In the genomic region with DNA sequence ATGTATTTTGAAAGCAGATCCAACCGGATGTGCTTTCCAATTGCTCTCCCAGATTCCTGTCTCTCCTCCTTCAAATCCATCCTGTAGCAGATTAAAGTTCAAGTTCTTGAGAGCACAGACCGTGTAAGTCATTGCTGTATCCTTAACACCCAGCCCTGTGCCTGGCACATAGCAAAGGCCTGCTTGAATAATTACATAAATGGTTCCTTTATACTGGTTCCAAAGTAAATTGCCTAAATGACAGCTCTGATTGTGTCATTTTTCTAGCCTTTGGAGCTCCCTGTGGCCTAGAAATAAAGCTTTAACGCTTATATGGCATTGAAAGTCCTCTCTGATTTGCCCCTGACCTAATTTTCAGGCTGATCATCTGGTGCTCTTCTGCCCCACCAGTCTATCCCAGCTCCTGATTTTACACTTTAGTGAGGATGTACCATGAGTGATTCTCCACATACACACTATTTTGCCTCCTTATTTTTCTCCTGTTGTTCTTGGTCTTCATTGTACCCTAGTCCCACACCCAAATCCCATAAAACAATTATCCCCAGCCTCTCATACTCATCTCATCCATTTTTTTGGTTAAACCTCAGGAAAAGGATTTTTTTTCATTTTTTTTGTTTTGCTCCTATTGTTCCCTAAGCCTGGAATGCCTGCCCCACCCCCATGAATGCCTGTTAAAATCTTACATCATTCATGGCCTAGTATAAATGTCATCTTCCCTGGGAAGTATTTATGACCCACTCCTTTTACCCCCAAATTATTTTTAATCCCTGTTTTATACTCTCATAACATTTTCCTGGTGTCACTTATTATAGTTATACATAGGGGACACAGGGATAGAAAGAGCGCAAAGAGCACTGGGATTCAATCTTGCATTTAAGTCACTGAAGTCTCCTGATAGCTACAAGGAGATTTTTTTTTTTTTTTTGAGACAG, we compare ENCODE assay signal across 24 cellular contexts. TPM values are rescaled to one million over a fixed set of nuclear protein-coding genes. Genes with fewer than 3 reads are reported as not detected.
DNase-seq lines count a peak whose midpoint lies in the region; ATAC-seq and TF ChIP-seq lines count a peak whose summit lies in the region.
"Had no signal": no experiment of that assay in that cellular context is flagged by ENCODE, and none has a peak within 500 bp of the region (broad histone marks: within the 10 kb centered on the region; RNA-seq: fewer than 3 reads in every experiment).

No MANE protein-coding gene starts in this region.

- H3K9ac ChIP-seq in neural cell (ENCODE audit: low read length): no peak overlapping the region

- no peaks in the 10 kb centered on the region for H3K27me3 ChIP-seq in CD4-positive, CD25-positive, alpha-beta regulatory T cell (ENCODE audit: control insufficient read depth, insufficient read depth, low read length)
- no peaks in the 10 kb centered on the region for H3K27me3 ChIP-seq in neural cell (ENCODE audit: insufficient read depth, low read depth, low read length)

- no peaks in the 10 kb centered on the region for H3K9me3 ChIP-seq in CD4-positive, CD25-positive, alpha-beta regulatory T cell (ENCODE audit: control insufficient read depth in 2 of 2, low read length in 2 of 2)
- H3K9me3 ChIP-seq in neural cell (ENCODE audit: low read length): no peaks in the 10 kb centered on the region
- H3K9me3 ChIP-seq: prostate gland had no signal

- peaks cover 4% of the 10 kb centered on the region for H3K27me3 Mint-ChIP-seq in CD4-positive, CD25-positive, alpha-beta regulatory T cell
- H3K27me3 Mint-ChIP-seq in activated CD4-positive, alpha-beta memory T cell treated with anti-CD3 and anti-CD28 coated beads for 36 hours: no peaks in the 10 kb centered on the region
- H3K27me3 Mint-ChIP-seq: stimulated activated naive CD8-positive, alpha-beta T cell treated with anti-CD3 and anti-CD28 coated beads, Interleukin-15, Interleukin-2, amounts not matched to agents 100 ng/mL and 50 ng/mL, for 24 hours had no signal

- peak overlapping the region in 2 of 3 donors; percentile 4 to 80 for H3K27ac Mint-ChIP-seq in CD4-positive, CD25-positive, alpha-beta regulatory T cell
- H3K27ac Mint-ChIP-seq in activated CD4-positive, alpha-beta memory T cell treated with anti-CD3 and anti-CD28 coated beads for 36 hours: no peak overlapping the region
- H3K27ac Mint-ChIP-seq: activated CD8-positive, alpha-beta T cell treated with anti-CD3 and anti-CD28 coated beads, Interleukin-2, amount 10 ng/mL, durations not matched to agents 7 days and 5 days; activated T-helper 2 cell treated with anti-CD3 and anti-CD28 coated beads, Interferon-gamma antibody, Interleukin-2, Interleukin-4, amounts not matched to agents 10 μg/mL and 5 μg/mL and 100 μg/mL, durations not matched to agents 14 hours and 24 hours and 36 hours; naive thymus-derived CD8-positive, alpha-beta T cell; stimulated activated naive CD8-positive, alpha-beta T cell treated with anti-CD3 and anti-CD28 coated beads, Interleukin-15, Interleukin-2, amounts not matched to agents 100 ng/mL and 50 ng/mL, for 24 hours had no signal

- H3K36me3 Mint-ChIP-seq in CD4-positive, CD25-positive, alpha-beta regulatory T cell: no peaks in the 10 kb centered on the region
- H3K36me3 Mint-ChIP-seq in activated CD4-positive, alpha-beta memory T cell treated with anti-CD3 and anti-CD28 coated beads for 36 hours: no peaks in the 10 kb centered on the region
- H3K36me3 Mint-ChIP-seq: naive thymus-derived CD8-positive, alpha-beta T cell had no signal

- H3K27ac ChIP-seq in CD4-positive, CD25-positive, alpha-beta regulatory T cell (ENCODE audit: insufficient read depth, low read length, poor library complexity, severe bottlenecking): no peak overlapping the region
- H3K27ac ChIP-seq in cingulate gyrus (ENCODE audit: low read depth, low read length): peak overlapping the region; percentile 76
- peak overlapping the region; percentile 37 for H3K27ac ChIP-seq in neural cell (ENCODE audit: low read length)
- H3K27ac ChIP-seq: prostate gland had no signal

- CTCF ChIA-PET in HEK293T (lab: Yijun Ruan, JAX): interaction anchor here (0.6 kb wide), 1 partner anchor 139 kb away, joined by 3 read pairs; no protein-coding TSS in a partner anchor
- CTCF ChIA-PET in activated CD4-positive, alpha-beta memory T cell treated with anti-CD3 and anti-CD28 coated beads for 36 hours (lab: Charles Lee): no interaction called here

- TF ChIP-seq CTCF in neural cell (IDR thresholded peaks at IDR 0.05; ENCODE audit: poor library complexity, severe bottlenecking): no peak

- H3K9me2 ChIP-seq in neural cell (ENCODE audit: insufficient read depth, low read length): no peaks in the 10 kb centered on the region

- intact Hi-C loops in activated CD4-positive, alpha-beta memory T cell treated with anti-CD3 and anti-CD28 coated beads for 36 hours (cut with micrococcal nuclease): no loop called here

- ATAC-seq in CD4-positive, CD25-positive, alpha-beta regulatory T cell (ENCODE audit: low read depth in 2 of 2): no peak
- no peak for ATAC-seq in GM19452 (IDR thresholded peaks at IDR 0.05; ENCODE audit: unreplicated experiment)
- ATAC-seq in HG03280 (IDR thresholded peaks at IDR 0.05; ENCODE audit: unreplicated experiment): no peak
- ATAC-seq: activated CD8-positive, alpha-beta T cell treated with anti-CD3 and anti-CD28 coated beads, Interleukin-2, amount 10 ng/mL, durations not matched to agents 7 days and 5 days; GM12878; naive thymus-derived CD8-positive, alpha-beta T cell had no signal

- H3K9me3 Mint-ChIP-seq in CD4-positive, CD25-positive, alpha-beta regulatory T cell: no peaks in the 10 kb centered on the region
- no peaks in the 10 kb centered on the region for H3K9me3 Mint-ChIP-seq in activated CD4-positive, alpha-beta memory T cell treated with anti-CD3 and anti-CD28 coated beads for 36 hours
- H3K9me3 Mint-ChIP-seq: activated T-helper 2 cell treated with anti-CD3 and anti-CD28 coated beads, Interferon-gamma antibody, Interleukin-2, Interleukin-4, amounts not matched to agents 10 μg/mL and 5 μg/mL and 100 μg/mL, durations not matched to agents 14 hours and 24 hours and 36 hours; naive thymus-derived CD8-positive, alpha-beta T cell; stimulated activated naive CD8-positive, alpha-beta T cell treated with anti-CD3 and anti-CD28 coated beads, Interleukin-15, Interleukin-2, amounts not matched to agents 100 ng/mL and 50 ng/mL, for 24 hours had no signal

- no peak overlapping the region for H3K4me3 ChIP-seq in CD4-positive, CD25-positive, alpha-beta regulatory T cell (ENCODE audit: low read depth, low read length)
- H3K4me3 ChIP-seq in neural cell (ENCODE audit: low read length): no peak overlapping the region
- H3K4me3 ChIP-seq: GM12878, lung, prostate gland had no signal

- TF ChIP-seq RAD21 in neural cell (conservative IDR thresholded peaks at IDR 0.05): no peak

- no peaks in the 10 kb centered on the region for H3K79me2 ChIP-seq in neural cell (replicated peaks; ENCODE audit: insufficient read depth, low read length)

- H2AFZ ChIP-seq in neural cell (ENCODE audit: low read depth, low read length): no peak overlapping the region

- DNase-seq in CD4-positive, CD25-positive, alpha-beta regulatory T cell: no peak
- no peak for DNase-seq in HEK293T (ENCODE audit: extremely low spot score)
- no peak for DNase-seq in activated CD4-positive, alpha-beta memory T cell treated with anti-CD3 and anti-CD28 coated beads for 36 hours
- DNase-seq in NCI-H446 treated with DMSO at 0.1 percent for 48 hours (lab: John Stamatoyannopoulos, UW): no peak
- DNase-seq: activated CD8-positive, alpha-beta T cell treated with anti-CD3 and anti-CD28 coated beads, Interleukin-2, amount 10 ng/mL, durations not matched to agents 7 days and 5 days; amniotic stem cell; foreskin melanocyte; naive thymus-derived CD8-positive, alpha-beta T cell; NCI-H187 treated with DMSO at 0.1 percent for 48 hours; NCI-H526 treated with DMSO at 0.1 percent for 48 hours; SW 1271 had no signal

- H3F3A ChIP-seq in neural cell (ENCODE audit: insufficient read depth, low read length, poor library complexity, severe bottlenecking): no peaks in the 10 kb centered on the region

- H3K4me1 ChIP-seq in CD4-positive, CD25-positive, alpha-beta regulatory T cell (ENCODE audit: control insufficient read depth, insufficient read depth, low read length, poor library complexity, severe bottlenecking): peaks cover 4% of the 10 kb centered on the region
- H3K4me1 ChIP-seq: prostate gland had no signal

- no peaks in the 10 kb centered on the region for H3K36me3 ChIP-seq in CD4-positive, CD25-positive, alpha-beta regulatory T cell (ENCODE audit: control insufficient read depth, insufficient read depth, low read length)
- H3K36me3 ChIP-seq in neural cell (ENCODE audit: insufficient read depth, low read length): no peaks in the 10 kb centered on the region
- H3K36me3 ChIP-seq: prostate gland had no signal

- peaks cover 0 to 40% (median 9%) of the 10 kb centered on the region in 4 donors for H3K4me1 Mint-ChIP-seq in CD4-positive, CD25-positive, alpha-beta regulatory T cell
- peaks cover 11% of the 10 kb centered on the region for H3K4me1 Mint-ChIP-seq in activated CD4-positive, alpha-beta memory T cell treated with anti-CD3 and anti-CD28 coated beads for 36 hours (ENCODE audit: low read depth)

- POLR2A ChIA-PET in HEK293T (lab: Yijun Ruan, JAX): no interaction called here
- POLR2A ChIA-PET in activated CD4-positive, alpha-beta memory T cell treated with anti-CD3 and anti-CD28 coated beads for 36 hours (lab: Charles Lee): no interaction called here

- no peak overlapping the region for H3K4me2 ChIP-seq in neural cell (ENCODE audit: low read length)

- no peak overlapping the region for H3K4me3 Mint-ChIP-seq in CD4-positive, CD25-positive, alpha-beta regulatory T cell
- no peak overlapping the region for H3K4me3 Mint-ChIP-seq in activated CD4-positive, alpha-beta memory T cell treated with anti-CD3 and anti-CD28 coated beads for 36 hours
- H3K4me3 Mint-ChIP-seq: activated CD8-positive, alpha-beta T cell treated with anti-CD3 and anti-CD28 coated beads, Interleukin-2, amount 10 ng/mL, durations not matched to agents 7 days and 5 days; naive thymus-derived CD8-positive, alpha-beta T cell; stimulated activated naive CD8-positive, alpha-beta T cell treated with anti-CD3 and anti-CD28 coated beads, Interleukin-15, Interleukin-2, amounts not matched to agents 100 ng/mL and 50 ng/mL, for 24 hours had no signal

- no peak for TF ChIP-seq EP300 in neural cell (conservative IDR thresholded peaks at IDR 0.05; ENCODE audit: poor library complexity, severe bottlenecking)

- no peaks in the 10 kb centered on the region for H4K20me1 ChIP-seq in neural cell (ENCODE audit: insufficient read depth)

RNA-seq across cellular contexts. Expression of gene LINGO4, which starts 4.7 kb away (rescaled TPM):
- total RNA-seq in CD4-positive, CD25-positive, alpha-beta regulatory T cell: 0.22 TPM
- under 1 TPM in 2 of 4 donors, not detected in 2; 0.15 to 0.33 TPM for polyA plus RNA-seq in CD4-positive, CD25-positive, alpha-beta regulatory T cell
- not detected in 2 replicates for polyA plus RNA-seq in neural cell
- not detected in 2 replicates for polyA minus RNA-seq in neural cell
- total RNA-seq in activated CD4-positive, alpha-beta memory T cell treated with anti-CD3 and anti-CD28 coated beads for 36 hours: under 1 TPM; 0.33 to 0.39 TPM
- total RNA-seq: activated T-helper 2 cell treated with anti-CD3 and anti-CD28 coated beads, Interferon-gamma antibody, Interleukin-2, Interleukin-4, amounts not matched to agents 10 μg/mL and 5 μg/mL and 100 μg/mL, durations not matched to agents 14 hours and 24 hours and 36 hours; chondrocyte; endothelial cell of umbilical vein; GM12878; H4; HT-29; naive thymus-derived CD8-positive, alpha-beta T cell had no signal
- polyA plus RNA-seq: endothelial cell of umbilical vein; GM12878; naive thymus-derived CD8-positive, alpha-beta T cell had no signal

RNA-seq across cellular contexts. Expression of gene TDRKH, which starts 19.6 kb away (rescaled TPM):
- 12.6 TPM for total RNA-seq in CD4-positive, CD25-positive, alpha-beta regulatory T cell
- polyA plus RNA-seq in CD4-positive, CD25-positive, alpha-beta regulatory T cell: 10 to 100 TPM in 3 of 4 donors, 1 to 10 TPM in 1; 9.5 to 18.0 (median 14.3) TPM
- 19.5 and 26.5 TPM in 2 replicates for polyA plus RNA-seq in neural cell
- 24.6 and 28.6 TPM in 2 replicates for polyA minus RNA-seq in neural cell
- 10 to 100 TPM; 30.6 to 32.4 TPM for total RNA-seq in activated CD4-positive, alpha-beta memory T cell treated with anti-CD3 and anti-CD28 coated beads for 36 hours

RNA-seq across cellular contexts. Expression of gene RORC, which starts 21.7 kb away (rescaled TPM):
- 6.2 TPM for total RNA-seq in CD4-positive, CD25-positive, alpha-beta regulatory T cell
- 10 to 100 TPM; 10.6 to 16.7 (median 15.1) TPM for polyA plus RNA-seq in CD4-positive, CD25-positive, alpha-beta regulatory T cell
- polyA plus RNA-seq in neural cell: 0.28 and 0.45 TPM in 2 replicates
- polyA minus RNA-seq in neural cell: 0.49 TPM in 1 of 2 replicates, not detected in the other
- 10 to 100 TPM in 1 of 2 experiments, 1 to 10 TPM in 1; 9.9 to 10.9 TPM for total RNA-seq in activated CD4-positive, alpha-beta memory T cell treated with anti-CD3 and anti-CD28 coated beads for 36 hours
- total RNA-seq: chondrocyte; endothelial cell of umbilical vein; GM12878; naive thymus-derived CD8-positive, alpha-beta T cell had no signal
- polyA plus RNA-seq: endothelial cell of umbilical vein, GM12878 had no signal

RNA-seq across cellular contexts. Expression of gene C2CD4D, which starts 29.7 kb away (rescaled TPM):
- 0.94 TPM for total RNA-seq in CD4-positive, CD25-positive, alpha-beta regulatory T cell
- polyA plus RNA-seq in CD4-positive, CD25-positive, alpha-beta regulatory T cell: 1 to 10 TPM; 1.3 to 4.0 (median 2.8) TPM
- polyA plus RNA-seq in neural cell: not detected in 2 replicates
- not detected in 2 replicates for polyA minus RNA-seq in neural cell
- 1 to 10 TPM; 3.3 to 3.9 TPM for total RNA-seq in activated CD4-positive, alpha-beta memory T cell treated with anti-CD3 and anti-CD28 coated beads for 36 hours
- total RNA-seq: chondrocyte, endothelial cell of umbilical vein, H4 had no signal
- polyA plus RNA-seq: endothelial cell of umbilical vein had no signal

RNA-seq across cellular contexts. Expression of gene THEM5, which starts 43.6 kb away (rescaled TPM):
- not detected for total RNA-seq in CD4-positive, CD25-positive, alpha-beta regulatory T cell
- polyA plus RNA-seq in CD4-positive, CD25-positive, alpha-beta regulatory T cell: under 1 TPM in 1 of 4 donors, not detected in 3; 0.25 TPM
- not detected in 2 replicates for polyA plus RNA-seq in neural cell
- polyA minus RNA-seq in neural cell: not detected in 2 replicates
- total RNA-seq in activated CD4-positive, alpha-beta memory T cell treated with anti-CD3 and anti-CD28 coated beads for 36 hours: not detected
- total RNA-seq: activated CD8-positive, alpha-beta T cell treated with anti-CD3 and anti-CD28 coated beads, Interleukin-2, amount 10 ng/mL, durations not matched to agents 7 days and 5 days; activated T-helper 2 cell treated with anti-CD3 and anti-CD28 coated beads, Interferon-gamma antibody, Interleukin-2, Interleukin-4, amounts not matched to agents 10 μg/mL and 5 μg/mL and 100 μg/mL, durations not matched to agents 14 hours and 24 hours and 36 hours; chondrocyte; endothelial cell of umbilical vein; GM12878; H4; HT-29; lung; naive thymus-derived CD8-positive, alpha-beta T cell; prostate gland had no signal
- polyA plus RNA-seq: endothelial cell of umbilical vein; lung; naive thymus-derived CD8-positive, alpha-beta T cell had no signal
